10 cellular contexts compared by ENCODE assay signal in the genomic region with DNA sequence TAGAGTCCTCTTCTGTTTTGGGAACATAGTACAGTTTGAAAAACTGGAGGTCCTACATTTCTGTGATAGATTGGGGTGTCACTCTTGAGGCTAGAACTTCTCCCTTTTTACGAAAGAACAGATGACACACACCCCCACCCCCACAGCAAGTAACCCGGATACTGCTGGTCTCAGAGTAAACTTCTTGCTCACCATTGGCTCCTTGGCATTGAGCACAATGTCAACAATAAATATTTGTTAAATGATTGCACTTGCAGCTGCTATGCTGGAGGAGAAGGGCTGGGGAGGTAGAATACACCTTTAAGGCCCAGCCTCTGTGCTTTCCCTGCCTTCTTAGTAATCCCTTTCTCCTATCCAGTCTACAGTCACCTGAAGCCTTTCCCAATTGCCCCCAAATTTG.
DNase-seq lines count a peak whose midpoint lies in the region; ATAC-seq and TF ChIP-seq lines count a peak whose summit lies in the region.
"Had no signal": no experiment of that assay in that cellular context is flagged by ENCODE, and none has a peak within 500 bp of the region (broad histone marks: within the 10 kb centered on the region; RNA-seq: fewer than 3 reads in every experiment).

No MANE protein-coding gene starts in this region.

- H3K4me1 ChIP-seq in right atrium auricular region (peaks cover 0 to 22% of the 10 kb centered on the region in 2 donors), left lung (peaks cover 17% of the 10 kb centered on the region in 2 donors)

- H3K4me3 ChIP-seq in right atrium auricular region (no peak overlapping the region), left lung (no peak overlapping the region)

- no peak for TF ChIP-seq CTCF in right atrium auricular region (IDR thresholded peaks at IDR 0.05)
- no peak for TF ChIP-seq CTCF in left lung (IDR thresholded peaks at IDR 0.05)

- DNase-seq in left ventricle myocardium superior (no peak), right atrium auricular region (ENCODE audit: low spot score) (no peak), SW480 (ENCODE audit: low spot score) (peak; percentile 38), left lung (peak in 1 of 2 donors; percentile 51), epidermal melanocyte (ENCODE audit: insufficient read length, low spot score) (no peak), Ammon's horn (ENCODE audit: low spot score) (no peak)
- DNase-seq: H9, NCI-H2171 treated with DMSO at 0.1 percent for 48 hours had no signal

- H3K36me3 ChIP-seq in right atrium auricular region: no peaks in the 10 kb centered on the region
- H3K36me3 ChIP-seq in left lung: no peaks in the 10 kb centered on the region

- H3K9me3 ChIP-seq in right atrium auricular region: no peaks in the 10 kb centered on the region
- no peaks in the 10 kb centered on the region for H3K9me3 ChIP-seq in left lung

- no peaks in the 10 kb centered on the region for H3K27me3 ChIP-seq in right atrium auricular region
- no peaks in the 10 kb centered on the region for H3K27me3 ChIP-seq in left lung

- H3K27ac ChIP-seq in right atrium auricular region (peak overlapping the region in 1 of 2 donors; percentile 74), left lung (peak overlapping the region; percentile 76 to 79)

- ATAC-seq in left ventricle myocardium superior (peak; percentile 8), left lung (peak; percentile 88), HG02623 (IDR thresholded peaks at IDR 0.05; ENCODE audit: unreplicated experiment) (no peak), GM19023 (IDR thresholded peaks at IDR 0.05; ENCODE audit: unreplicated experiment) (no peak)

- intact Hi-C loops in left ventricle myocardium superior (cut with micrococcal nuclease) (no loop called here), left lung (cut with DNase I) (no loop called here)

Comparison
In these comparisons a context has a peak if more than half of its experiments do, and no peak if none do; other contexts are left out.
1. ATAC-seq: peak in left ventricle myocardium superior (single experiment) and left lung (single experiment); none in HG02623 (single experiment) and GM19023 (single experiment).